ENCODE assay signal across 1 cellular context in the genomic region with DNA sequence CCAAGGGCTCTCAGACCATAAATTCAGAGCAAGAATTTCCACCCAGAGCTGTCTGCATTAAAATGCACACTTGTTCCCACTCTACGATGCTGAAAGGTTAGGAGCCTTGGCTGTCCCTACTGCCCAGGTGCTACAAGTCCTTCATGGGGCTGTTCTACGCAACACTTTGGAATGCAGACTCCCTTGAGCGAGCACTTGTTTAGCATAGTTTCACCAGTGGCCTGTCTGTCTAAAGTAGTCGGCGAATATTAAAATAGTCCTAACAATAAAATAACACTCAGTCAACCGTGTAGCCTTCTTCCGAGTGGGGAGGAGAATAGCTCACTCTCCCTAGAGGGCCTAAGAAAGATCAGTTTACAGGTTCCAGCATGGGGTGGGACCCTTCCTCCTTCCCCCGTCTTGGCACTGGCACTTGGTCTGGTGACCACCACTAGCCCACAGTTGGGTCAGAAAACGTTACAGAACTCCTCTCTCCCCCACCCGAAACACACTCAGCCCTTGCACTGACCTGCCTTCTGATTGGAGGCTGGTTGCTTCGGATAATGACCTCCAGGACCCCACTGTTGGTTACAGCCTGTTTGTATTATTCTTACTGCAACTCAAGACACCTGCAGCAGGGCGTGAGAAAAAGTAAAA.
TF ChIP-seq lines count a peak whose summit lies in the region.

A gene with protein sequence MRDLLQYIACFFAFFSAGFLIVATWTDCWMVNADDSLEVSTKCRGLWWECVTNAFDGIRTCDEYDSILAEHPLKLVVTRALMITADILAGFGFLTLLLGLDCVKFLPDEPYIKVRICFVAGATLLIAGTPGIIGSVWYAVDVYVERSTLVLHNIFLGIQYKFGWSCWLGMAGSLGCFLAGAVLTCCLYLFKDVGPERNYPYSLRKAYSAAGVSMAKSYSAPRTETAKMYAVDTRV (plus strand): TSS at position 586 of the 636 bp plus-strand sequence. CDS start 167 bp downstream, outside the sequence.

TF ChIP-seq in endothelial cell of umbilical vein, 7 proteins besides CTCF, POLR2A, EP300 and RAD21:
- TF ChIP-seq GATA2 (IDR thresholded peaks at IDR 0.05; ENCODE audit: insufficient read depth, insufficient read length, low read depth, low read length): no peak
- TF ChIP-seq, protein P1, sequence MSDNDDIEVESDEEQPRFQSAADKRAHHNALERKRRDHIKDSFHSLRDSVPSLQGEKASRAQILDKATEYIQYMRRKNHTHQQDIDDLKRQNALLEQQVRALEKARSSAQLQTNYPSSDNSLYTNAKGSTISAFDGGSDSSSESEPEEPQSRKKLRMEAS (IDR thresholded peaks at IDR 0.05; ENCODE audit: insufficient read depth, insufficient read length): no peak
